In the genomic region with DNA sequence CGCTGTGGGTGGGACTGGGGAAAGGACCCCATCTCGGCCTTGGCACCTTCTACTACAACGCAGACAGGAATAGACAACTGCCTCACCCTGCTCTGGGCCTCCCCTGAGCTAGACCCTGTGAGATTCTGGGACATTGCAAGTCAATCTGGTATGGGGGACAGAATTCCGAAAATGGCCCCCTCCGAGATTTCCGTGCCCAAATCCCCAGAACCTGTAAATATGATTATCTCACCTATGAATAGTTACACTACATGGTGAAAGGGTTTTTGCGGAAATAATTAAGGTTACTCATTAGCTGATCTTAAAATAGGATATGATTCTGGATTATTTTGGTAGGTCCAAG, we compare ENCODE assay signal across 8 cellular contexts. TPM values are rescaled to one million over a fixed set of nuclear protein-coding genes. Genes with fewer than 3 reads are reported as not detected.
DNase-seq lines count a peak whose midpoint lies in the region; ATAC-seq and TF ChIP-seq lines count a peak whose summit lies in the region.

No MANE protein-coding gene starts in this region.

- intact Hi-C loops in dorsolateral prefrontal cortex (cut with DNase I): no loop called here
- intact Hi-C loops in naive thymus-derived CD4-positive, alpha-beta T cell (cut with micrococcal nuclease): loop anchor here (1.0 kb wide), 1 partner anchor 61 kb away; no protein-coding TSS in a partner anchor

- H3K27ac Mint-ChIP-seq in naive thymus-derived CD4-positive, alpha-beta T cell: peak overlapping the region; percentile 92 to 99 (median 97)

- peaks cover 0 to 3% (median 0%) of the 10 kb centered on the region in 5 donors for H3K27me3 Mint-ChIP-seq in naive thymus-derived CD4-positive, alpha-beta T cell

- H3K36me3 ChIP-seq in naive thymus-derived CD4-positive, alpha-beta T cell (ENCODE audit: control insufficient read depth in 2 of 3, insufficient read depth in 3 of 3, low read length in 3 of 3): peaks cover 0 to 22% (median 5%) of the 10 kb centered on the region in 3 experiments

- peak overlapping the region; percentile 88 for H3K4me3 ChIP-seq in AG10803 (ENCODE audit: low read length)
- peak overlapping the region; percentile 81 for H3K4me3 ChIP-seq in LNCaP clone FGC (ENCODE audit: low read depth, low read length)
- H3K4me3 ChIP-seq in dorsolateral prefrontal cortex: peak overlapping the region; percentile 62 to 98 (median 89)
- peak overlapping the region; percentile 76 for H3K4me3 ChIP-seq in naive thymus-derived CD4-positive, alpha-beta T cell (ENCODE audit: low read length)

- H3K9me3 Mint-ChIP-seq in naive thymus-derived CD4-positive, alpha-beta T cell: peaks cover 0 to 4% (median 0%) of the 10 kb centered on the region in 11 donors

- H3K27ac ChIP-seq in dorsolateral prefrontal cortex: peak overlapping the region; percentile 76 to 98 (median 94)
- peak overlapping the region; percentile 86 for H3K27ac ChIP-seq in naive thymus-derived CD4-positive, alpha-beta T cell (ENCODE audit: low read depth, low read length)

- DNase-seq in AG10803 (ENCODE audit: low read depth): no peak
- DNase-seq in LNCaP clone FGC (ENCODE audit: low read depth): no peak
- DNase-seq in dorsolateral prefrontal cortex: no peak
- no peak for DNase-seq in naive thymus-derived CD4-positive, alpha-beta T cell
- DNase-seq in DMS53 (lab: John Stamatoyannopoulos, UW): no peak
- DNase-seq in GM19240 (ENCODE audit: insufficient read length, low spot score): no peak

- TF ChIP-seq CTCF in AG10803 (conservative IDR thresholded peaks at IDR 0.05; ENCODE audit: low read length) (no peak), LNCaP clone FGC (IDR thresholded peaks at IDR 0.05; ENCODE audit: control insufficient read depth, extremely low read depth, insufficient read depth) (no peak), dorsolateral prefrontal cortex (IDR thresholded peaks at IDR 0.05 in 54 of 56, conservative IDR thresholded peaks at IDR 0.05 in 2 of 56; ENCODE audit: low read depth in 1 of 56, partially characterized antibody in 56 of 56) (no peak)

- peaks cover 0 to 16% (median 0%) of the 10 kb centered on the region in 5 donors for H3K36me3 Mint-ChIP-seq in naive thymus-derived CD4-positive, alpha-beta T cell

- no peak for ATAC-seq in naive thymus-derived CD4-positive, alpha-beta T cell
- no peak for ATAC-seq in GM18870 (IDR thresholded peaks at IDR 0.05; ENCODE audit: unreplicated experiment)
- ATAC-seq in HG02884 (IDR thresholded peaks at IDR 0.05; ENCODE audit: unreplicated experiment): no peak

- no peaks in the 10 kb centered on the region for H3K9me3 ChIP-seq in naive thymus-derived CD4-positive, alpha-beta T cell (ENCODE audit: control insufficient read depth in 2 of 3, low read length in 3 of 3)

- POLR2A ChIA-PET in naive thymus-derived CD4-positive, alpha-beta T cell (lab: Charles Lee): interaction anchor here (0.6 to 5.5 kb wide), 24 partner anchors 12 to 603 kb away, joined by 3 to 59 read pairs (median 6); a partner anchor contains a TSS

- CTCF ChIA-PET in naive thymus-derived CD4-positive, alpha-beta T cell (lab: Charles Lee): interaction anchor here (0.8 to 4.8 kb wide), 14 partner anchors 9 to 160 kb away, joined by 3 to 46 read pairs (median 4); a partner anchor contains a TSS

- peaks cover 29 to 40% (median 34%) of the 10 kb centered on the region in 7 donors for H3K4me1 Mint-ChIP-seq in naive thymus-derived CD4-positive, alpha-beta T cell

- peak overlapping the region; percentile 90 to 97 (median 95) for H3K4me3 Mint-ChIP-seq in naive thymus-derived CD4-positive, alpha-beta T cell

- H3K4me1 ChIP-seq in naive thymus-derived CD4-positive, alpha-beta T cell (ENCODE audit: control insufficient read depth in 2 of 2, insufficient read depth in 2 of 2, low read length in 2 of 2): peaks cover 10 to 12% of the 10 kb centered on the region in 2 donors

- no peaks in the 10 kb centered on the region for H3K27me3 ChIP-seq in dorsolateral prefrontal cortex
- H3K27me3 ChIP-seq in naive thymus-derived CD4-positive, alpha-beta T cell (ENCODE audit: control insufficient read depth in 2 of 2, insufficient read depth in 2 of 2, low read length in 2 of 2): no peaks in the 10 kb centered on the region

RNA-seq across cellular contexts. Expression of a gene that starts 0.6 kb away (rescaled TPM):
- 10 to 100 TPM; 13.0 to 30.6 (median 19.7) TPM for total RNA-seq in dorsolateral prefrontal cortex
- total RNA-seq in naive thymus-derived CD4-positive, alpha-beta T cell: 10 to 100 TPM in 3 of 5 experiments, 1 to 10 TPM in 2; 9.8 to 19.2 (median 17.0) TPM
- 1 to 10 TPM; 5.1 to 6.5 TPM for polyA plus RNA-seq in naive thymus-derived CD4-positive, alpha-beta T cell

RNA-seq across cellular contexts. Expression of a gene that starts 8.4 kb away (rescaled TPM):
- 10 to 100 TPM; 15.7 to 40.2 (median 22.1) TPM for total RNA-seq in dorsolateral prefrontal cortex
- 10 to 100 TPM in 3 of 5 experiments, 1 to 10 TPM in 2; 5.9 to 14.1 (median 12.6) TPM for total RNA-seq in naive thymus-derived CD4-positive, alpha-beta T cell
- polyA plus RNA-seq in naive thymus-derived CD4-positive, alpha-beta T cell: 10 to 100 TPM; 18.4 to 26.9 TPM

RNA-seq across cellular contexts. Expression of a gene that starts 23.6 kb away (rescaled TPM):
- 100 to 1,000 TPM; 130 to 228 (median 176) TPM for total RNA-seq in dorsolateral prefrontal cortex
- 100 to 1,000 TPM; 396 to 564 (median 435) TPM for total RNA-seq in naive thymus-derived CD4-positive, alpha-beta T cell
- polyA plus RNA-seq in naive thymus-derived CD4-positive, alpha-beta T cell: 10 to 100 TPM; 55.3 to 88.8 TPM

RNA-seq across cellular contexts. Expression of a gene that starts 34.7 kb away (rescaled TPM):
- 100 to 1,000 TPM in 58 of 120 experiments, 10 to 100 TPM in 62; 72.8 to 126 (median 99.8) TPM for total RNA-seq in dorsolateral prefrontal cortex
- total RNA-seq in naive thymus-derived CD4-positive, alpha-beta T cell: 100 to 1,000 TPM in 1 of 5 experiments, 10 to 100 TPM in 4; 64.3 to 131 (median 71.2) TPM
- polyA plus RNA-seq in naive thymus-derived CD4-positive, alpha-beta T cell: 100 to 1,000 TPM; 167 to 193 TPM

RNA-seq across cellular contexts. Expression of a gene that starts 38.2 kb away (rescaled TPM):
- total RNA-seq in dorsolateral prefrontal cortex: 100 to 1,000 TPM in 116 of 120 experiments, 10 to 100 TPM in 4; 77.3 to 195 (median 134) TPM
- total RNA-seq in naive thymus-derived CD4-positive, alpha-beta T cell: 10 to 100 TPM; 37.1 to 92.1 (median 55.8) TPM
- 1 to 10 TPM; 7.5 to 7.8 TPM for polyA plus RNA-seq in naive thymus-derived CD4-positive, alpha-beta T cell

Comparison
In these comparisons a context has a peak if more than half of its experiments do, and no peak if none do; other contexts are left out.
1. intact Hi-C loops: an anchor here in naive thymus-derived CD4-positive, alpha-beta T cell (1.0 kb wide); none called in dorsolateral prefrontal cortex.